In genomic region chr15:65133550-65134200, GRCh38 we compare ENCODE assay signal across 1 cellular context.
TF ChIP-seq lines count a peak whose summit lies in the region.

A gene with protein sequence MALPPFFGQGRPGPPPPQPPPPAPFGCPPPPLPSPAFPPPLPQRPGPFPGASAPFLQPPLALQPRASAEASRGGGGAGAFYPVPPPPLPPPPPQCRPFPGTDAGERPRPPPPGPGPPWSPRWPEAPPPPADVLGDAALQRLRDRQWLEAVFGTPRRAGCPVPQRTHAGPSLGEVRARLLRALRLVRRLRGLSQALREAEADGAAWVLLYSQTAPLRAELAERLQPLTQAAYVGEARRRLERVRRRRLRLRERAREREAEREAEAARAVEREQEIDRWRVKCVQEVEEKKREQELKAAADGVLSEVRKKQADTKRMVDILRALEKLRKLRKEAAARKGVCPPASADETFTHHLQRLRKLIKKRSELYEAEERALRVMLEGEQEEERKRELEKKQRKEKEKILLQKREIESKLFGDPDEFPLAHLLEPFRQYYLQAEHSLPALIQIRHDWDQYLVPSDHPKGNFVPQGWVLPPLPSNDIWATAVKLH (minus strand): TSS chr15:65133808. CDS start chr15:65133781, 27 bp downstream.

TF ChIP-seq in HepG2, 621 proteins besides CTCF, POLR2A, EP300 and RAD21 (continued from another document and continues in another):
- TF ChIP-seq ZNF407 (CRISPR knock-in tag; IDR thresholded peaks at IDR 0.05; ENCODE audit: not compliant biosample characterization) (no peak), ZNF800 (CRISPR knock-in tag; IDR thresholded peaks at IDR 0.05) (no peak), ETS1 (CRISPR knock-in tag; IDR thresholded peaks at IDR 0.05) (no peak), SIX1 (CRISPR knock-in tag; IDR thresholded peaks at IDR 0.05; ENCODE audit: borderline replicate concordance) (peak; percentile 52; the same call in 1 of the 2 replicates), ZNF644 (CRISPR knock-in tag; IDR thresholded peaks at IDR 0.05; ENCODE audit: low read depth) (no peak), DPF2 (CRISPR knock-in tag; IDR thresholded peaks at IDR 0.05; ENCODE audit: borderline replicate concordance, low read depth) (no peak), FOXA3 (CRISPR knock-in tag; IDR thresholded peaks at IDR 0.05) (peak; percentile 56), ZNF432 (CRISPR knock-in tag; IDR thresholded peaks at IDR 0.05; ENCODE audit: borderline replicate concordance) (no peak), SMAD3 (CRISPR knock-in tag; IDR thresholded peaks at IDR 0.05) (0 out of 2 replicates have a peak, but pooled peaks have one; percentile 59), PCBP2 (optimal IDR thresholded peaks at IDR 0.05; ENCODE audit: low read depth, low read length, poor library complexity, severe bottlenecking) (no peak), ZNF326 (CRISPR knock-in tag; IDR thresholded peaks at IDR 0.05; ENCODE audit: borderline replicate concordance) (no peak), YEATS2 (CRISPR knock-in tag; IDR thresholded peaks at IDR 0.05; ENCODE audit: borderline replicate concordance) (peak; percentile 95), POLR2G (IDR thresholded peaks at IDR 0.05; ENCODE audit: low read depth, low read length) (peak; percentile 95), HOXA3 (CRISPR knock-in tag; IDR thresholded peaks at IDR 0.05) (peak; percentile 93), HIVEP1 (CRISPR knock-in tag; IDR thresholded peaks at IDR 0.05) (no peak), HES4 (CRISPR knock-in tag; IDR thresholded peaks at IDR 0.05; ENCODE audit: borderline replicate concordance) (peak; percentile 86), ZNF329 (CRISPR knock-in tag; IDR thresholded peaks at IDR 0.05; ENCODE audit: low read depth) (no peak), STAT5B (CRISPR knock-in tag; IDR thresholded peaks at IDR 0.05) (no peak), ISL2 (CRISPR knock-in tag; IDR thresholded peaks at IDR 0.05) (no peak), ZNF614 (CRISPR knock-in tag; IDR thresholded peaks at IDR 0.05; ENCODE audit: borderline replicate concordance) (peak; percentile 68), ZSCAN21 (CRISPR knock-in tag; IDR thresholded peaks at IDR 0.05; ENCODE audit: borderline replicate concordance) (0 out of 2 replicates have a peak, but pooled peaks have one; percentile 34), ZNF709 (CRISPR knock-in tag; IDR thresholded peaks at IDR 0.05) (peak; percentile 61; the same call in 1 of the 2 replicates)
- TF ChIP-seq, protein P1, sequence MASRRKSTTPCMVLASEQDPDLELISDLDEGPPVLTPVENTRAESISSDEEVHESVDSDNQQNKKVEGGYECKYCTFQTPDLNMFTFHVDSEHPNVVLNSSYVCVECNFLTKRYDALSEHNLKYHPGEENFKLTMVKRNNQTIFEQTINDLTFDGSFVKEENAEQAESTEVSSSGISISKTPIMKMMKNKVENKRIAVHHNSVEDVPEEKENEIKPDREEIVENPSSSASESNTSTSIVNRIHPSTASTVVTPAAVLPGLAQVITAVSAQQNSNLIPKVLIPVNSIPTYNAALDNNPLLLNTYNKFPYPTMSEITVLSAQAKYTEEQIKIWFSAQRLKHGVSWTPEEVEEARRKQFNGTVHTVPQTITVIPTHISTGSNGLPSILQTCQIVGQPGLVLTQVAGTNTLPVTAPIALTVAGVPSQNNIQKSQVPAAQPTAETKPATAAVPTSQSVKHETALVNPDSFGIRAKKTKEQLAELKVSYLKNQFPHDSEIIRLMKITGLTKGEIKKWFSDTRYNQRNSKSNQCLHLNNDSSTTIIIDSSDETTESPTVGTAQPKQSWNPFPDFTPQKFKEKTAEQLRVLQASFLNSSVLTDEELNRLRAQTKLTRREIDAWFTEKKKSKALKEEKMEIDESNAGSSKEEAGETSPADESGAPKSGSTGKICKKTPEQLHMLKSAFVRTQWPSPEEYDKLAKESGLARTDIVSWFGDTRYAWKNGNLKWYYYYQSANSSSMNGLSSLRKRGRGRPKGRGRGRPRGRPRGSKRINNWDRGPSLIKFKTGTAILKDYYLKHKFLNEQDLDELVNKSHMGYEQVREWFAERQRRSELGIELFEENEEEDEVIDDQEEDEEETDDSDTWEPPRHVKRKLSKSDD (CRISPR knock-in tag; IDR thresholded peaks at IDR 0.05; ENCODE audit: low read depth), result 0 out of 2 replicates have a peak, but pooled peaks have one; percentile 40
- TF ChIP-seq, protein P2, sequence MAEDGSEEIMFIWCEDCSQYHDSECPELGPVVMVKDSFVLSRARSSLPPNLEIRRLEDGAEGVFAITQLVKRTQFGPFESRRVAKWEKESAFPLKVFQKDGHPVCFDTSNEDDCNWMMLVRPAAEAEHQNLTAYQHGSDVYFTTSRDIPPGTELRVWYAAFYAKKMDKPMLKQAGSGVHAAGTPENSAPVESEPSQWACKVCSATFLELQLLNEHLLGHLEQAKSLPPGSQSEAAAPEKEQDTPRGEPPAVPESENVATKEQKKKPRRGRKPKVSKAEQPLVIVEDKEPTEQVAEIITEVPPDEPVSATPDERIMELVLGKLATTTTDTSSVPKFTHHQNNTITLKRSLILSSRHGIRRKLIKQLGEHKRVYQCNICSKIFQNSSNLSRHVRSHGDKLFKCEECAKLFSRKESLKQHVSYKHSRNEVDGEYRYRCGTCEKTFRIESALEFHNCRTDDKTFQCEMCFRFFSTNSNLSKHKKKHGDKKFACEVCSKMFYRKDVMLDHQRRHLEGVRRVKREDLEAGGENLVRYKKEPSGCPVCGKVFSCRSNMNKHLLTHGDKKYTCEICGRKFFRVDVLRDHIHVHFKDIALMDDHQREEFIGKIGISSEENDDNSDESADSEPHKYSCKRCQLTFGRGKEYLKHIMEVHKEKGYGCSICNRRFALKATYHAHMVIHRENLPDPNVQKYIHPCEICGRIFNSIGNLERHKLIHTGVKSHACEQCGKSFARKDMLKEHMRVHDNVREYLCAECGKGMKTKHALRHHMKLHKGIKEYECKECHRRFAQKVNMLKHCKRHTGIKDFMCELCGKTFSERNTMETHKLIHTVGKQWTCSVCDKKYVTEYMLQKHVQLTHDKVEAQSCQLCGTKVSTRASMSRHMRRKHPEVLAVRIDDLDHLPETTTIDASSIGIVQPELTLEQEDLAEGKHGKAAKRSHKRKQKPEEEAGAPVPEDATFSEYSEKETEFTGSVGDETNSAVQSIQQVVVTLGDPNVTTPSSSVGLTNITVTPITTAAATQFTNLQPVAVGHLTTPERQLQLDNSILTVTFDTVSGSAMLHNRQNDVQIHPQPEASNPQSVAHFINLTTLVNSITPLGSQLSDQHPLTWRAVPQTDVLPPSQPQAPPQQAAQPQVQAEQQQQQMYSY (CRISPR knock-in tag; IDR thresholded peaks at IDR 0.05), result no peak
- TF ChIP-seq, protein P3, sequence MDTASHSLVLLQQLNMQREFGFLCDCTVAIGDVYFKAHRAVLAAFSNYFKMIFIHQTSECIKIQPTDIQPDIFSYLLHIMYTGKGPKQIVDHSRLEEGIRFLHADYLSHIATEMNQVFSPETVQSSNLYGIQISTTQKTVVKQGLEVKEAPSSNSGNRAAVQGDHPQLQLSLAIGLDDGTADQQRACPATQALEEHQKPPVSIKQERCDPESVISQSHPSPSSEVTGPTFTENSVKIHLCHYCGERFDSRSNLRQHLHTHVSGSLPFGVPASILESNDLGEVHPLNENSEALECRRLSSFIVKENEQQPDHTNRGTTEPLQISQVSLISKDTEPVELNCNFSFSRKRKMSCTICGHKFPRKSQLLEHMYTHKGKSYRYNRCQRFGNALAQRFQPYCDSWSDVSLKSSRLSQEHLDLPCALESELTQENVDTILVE (CRISPR knock-in tag; IDR thresholded peaks at IDR 0.05), result peak; percentile 80
- TF ChIP-seq, protein P4, sequence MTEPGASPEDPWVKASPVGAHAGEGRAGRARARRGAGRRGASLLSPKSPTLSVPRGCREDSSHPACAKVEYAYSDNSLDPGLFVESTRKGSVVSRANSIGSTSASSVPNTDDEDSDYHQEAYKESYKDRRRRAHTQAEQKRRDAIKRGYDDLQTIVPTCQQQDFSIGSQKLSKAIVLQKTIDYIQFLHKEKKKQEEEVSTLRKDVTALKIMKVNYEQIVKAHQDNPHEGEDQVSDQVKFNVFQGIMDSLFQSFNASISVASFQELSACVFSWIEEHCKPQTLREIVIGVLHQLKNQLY (CRISPR knock-in tag; IDR thresholded peaks at IDR 0.05), result peak; percentile 59; the same call in 1 of the 2 replicates
- TF ChIP-seq, protein P5, sequence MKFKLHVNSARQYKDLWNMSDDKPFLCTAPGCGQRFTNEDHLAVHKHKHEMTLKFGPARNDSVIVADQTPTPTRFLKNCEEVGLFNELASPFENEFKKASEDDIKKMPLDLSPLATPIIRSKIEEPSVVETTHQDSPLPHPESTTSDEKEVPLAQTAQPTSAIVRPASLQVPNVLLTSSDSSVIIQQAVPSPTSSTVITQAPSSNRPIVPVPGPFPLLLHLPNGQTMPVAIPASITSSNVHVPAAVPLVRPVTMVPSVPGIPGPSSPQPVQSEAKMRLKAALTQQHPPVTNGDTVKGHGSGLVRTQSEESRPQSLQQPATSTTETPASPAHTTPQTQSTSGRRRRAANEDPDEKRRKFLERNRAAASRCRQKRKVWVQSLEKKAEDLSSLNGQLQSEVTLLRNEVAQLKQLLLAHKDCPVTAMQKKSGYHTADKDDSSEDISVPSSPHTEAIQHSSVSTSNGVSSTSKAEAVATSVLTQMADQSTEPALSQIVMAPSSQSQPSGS (CRISPR knock-in tag; IDR thresholded peaks at IDR 0.05), result 0 out of 2 replicates have a peak, but pooled peaks have one; percentile 15
- TF ChIP-seq, protein P6, sequence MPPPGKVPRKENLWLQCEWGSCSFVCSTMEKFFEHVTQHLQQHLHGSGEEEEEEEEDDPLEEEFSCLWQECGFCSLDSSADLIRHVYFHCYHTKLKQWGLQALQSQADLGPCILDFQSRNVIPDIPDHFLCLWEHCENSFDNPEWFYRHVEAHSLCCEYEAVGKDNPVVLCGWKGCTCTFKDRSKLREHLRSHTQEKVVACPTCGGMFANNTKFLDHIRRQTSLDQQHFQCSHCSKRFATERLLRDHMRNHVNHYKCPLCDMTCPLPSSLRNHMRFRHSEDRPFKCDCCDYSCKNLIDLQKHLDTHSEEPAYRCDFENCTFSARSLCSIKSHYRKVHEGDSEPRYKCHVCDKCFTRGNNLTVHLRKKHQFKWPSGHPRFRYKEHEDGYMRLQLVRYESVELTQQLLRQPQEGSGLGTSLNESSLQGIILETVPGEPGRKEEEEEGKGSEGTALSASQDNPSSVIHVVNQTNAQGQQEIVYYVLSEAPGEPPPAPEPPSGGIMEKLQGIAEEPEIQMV (CRISPR knock-in tag; IDR thresholded peaks at IDR 0.05; ENCODE audit: low read depth), result no peak
